Comparison of ENCODE assay signal across 23 cellular contexts in genomic region chr10:47988718-47989541, GRCh38. TPM values are rescaled to one million over a fixed set of nuclear protein-coding genes. Genes with fewer than 3 reads are reported as not detected.
A peak's percentile ranks its signal among the peaks of the same experiment; 100 is the strongest.
DNase-seq lines count a peak whose midpoint lies in the region; ATAC-seq and TF ChIP-seq lines count a peak whose summit lies in the region.
"Not testable (repeated sequence)": the region's sequence is repeated elsewhere in the genome, so short reads cannot be mapped to it uniquely, and the experiment has no call there.
"Had no signal": no experiment of that assay in that cellular context is flagged by ENCODE, and none has a peak within 500 bp of the region (broad histone marks: within the 10 kb centered on the region; RNA-seq: fewer than 3 reads in every experiment).

No MANE protein-coding gene starts in this region.

- H3K4me1 ChIP-seq in Karpas-422 (ENCODE audit: low read length); mammary epithelial cell (ENCODE audit: insufficient read depth, low read length); lung (ENCODE audit: control insufficient read depth in 2 of 2, insufficient read depth in 2 of 2, low read length in 2 of 2); suprapubic skin: not testable (repeated sequence)

- H3K27ac ChIP-seq in Karpas-422 (ENCODE audit: low read length); lung (ENCODE audit: low read depth in 1 of 2, low read length in 1 of 2): not testable (repeated sequence)
- H3K27ac ChIP-seq in mammary epithelial cell (ENCODE audit: insufficient read depth, low read depth, low read length) (peak overlapping the region; percentile 73), suprapubic skin (peak overlapping the region; percentile 82)

- TSS peak; percentile 51 for BruUV-seq in mammary epithelial cell (replicated peaks; lab: Mats Ljungman, UMichigan)

- intact Hi-C loops in mammary epithelial cell (cut with micrococcal nuclease) = not testable (repeated sequence)

- not testable (repeated sequence) for H3K9me3 ChIP-seq in Karpas-422 (ENCODE audit: low read length); mammary epithelial cell (replicated peaks; ENCODE audit: insufficient read depth, low read length); lung (ENCODE audit: control insufficient read depth in 2 of 2, insufficient read depth in 1 of 2, low read length in 1 of 2); suprapubic skin

- H3K27me3 ChIP-seq in Karpas-422 (ENCODE audit: low read length); mammary epithelial cell (ENCODE audit: insufficient read depth, low read length); lung (ENCODE audit: control insufficient read depth, insufficient read depth); suprapubic skin: not testable (repeated sequence)

- H3K4me2 ChIP-seq in Karpas-422 (ENCODE audit: low read depth, low read length, poor library complexity, severe bottlenecking) = not testable (repeated sequence)
- peak overlapping the region; percentile 30 for H3K4me2 ChIP-seq in mammary epithelial cell (ENCODE audit: insufficient read depth, low read depth, low read length)

- not testable (repeated sequence) for H4K20me1 ChIP-seq in Karpas-422 (ENCODE audit: insufficient read depth, low read depth, low read length); mammary epithelial cell (ENCODE audit: insufficient read depth, low read length)

- H3K9me2 ChIP-seq in Karpas-422 (replicated peaks; ENCODE audit: insufficient read depth, low read length) = not testable (repeated sequence)

- DNase-seq in AG10803 (ENCODE audit: low read depth) = peak; percentile 38
- peak; percentile 3 for DNase-seq in GM04503 (ENCODE audit: low read depth)
- peak; percentile 17 for DNase-seq in Karpas-422
- peak; percentile 33 for DNase-seq in SW480 (ENCODE audit: low spot score)
- peak; percentile 81 for DNase-seq in mammary epithelial cell
- peak; percentile 90 for DNase-seq in glomerular visceral epithelial cell (ENCODE audit: extremely low spot score)
- not testable (repeated sequence) for DNase-seq in lung (ENCODE audit: low spot score); suprapubic skin (ENCODE audit: low spot score in 2 of 2)

- peak; percentile 13 for ATAC-seq in lung (ENCODE audit: insufficient read depth, low FRiP score)

- TF ChIP-seq EP300 in suprapubic skin (IDR thresholded peaks at IDR 0.05) = not testable (repeated sequence)

- not testable (repeated sequence) for TF ChIP-seq CTCF in AG10803 (conservative IDR thresholded peaks at IDR 0.05; ENCODE audit: low read length); mammary epithelial cell (conservative IDR thresholded peaks at IDR 0.05 in 1 of 2, IDR thresholded peaks at IDR 0.05 in 1 of 2; ENCODE audit: extremely low read depth in 1 of 2, insufficient read depth in 1 of 2, low read depth in 1 of 2, low read length in 2 of 2); lung (IDR thresholded peaks at IDR 0.05; ENCODE audit: control extremely low read depth, extremely low read depth); suprapubic skin (IDR thresholded peaks at IDR 0.05)

- dilution Hi-C loops in mammary epithelial cell (cut with HindIII; ENCODE audit: low sequenced_read_pairs) = not testable (repeated sequence)

- not testable (repeated sequence) for H3K4me3 ChIP-seq in AG10803 (ENCODE audit: low read length); Karpas-422 (ENCODE audit: low read length); mammary epithelial cell (replicated peaks in 1 of 3; ENCODE audit: insufficient read depth in 1 of 3, low read depth in 2 of 3, low read length in 3 of 3); lung
- H3K4me3 ChIP-seq in suprapubic skin = peak overlapping the region; percentile 3

- 47% methylated on average over 4 of the region's 16 CpGs for WGBS in mammary epithelial cell (ENCODE audit: low coverage, missing lambda C conversion rate)
- 82 to 88% methylated on average over 4 to 16 of the region's 16 CpGs for WGBS in lung, 2 donors
- WGBS in suprapubic skin = 70% methylated on average over 4 of the region's 16 CpGs

- H3K79me2 ChIP-seq in Karpas-422 (ENCODE audit: low read length) = not testable (repeated sequence)
- H3K79me2 ChIP-seq in mammary epithelial cell (ENCODE audit: insufficient read depth, low read length) = peaks cover 22% of the 10 kb centered on the region

- H2AFZ ChIP-seq in Karpas-422 (ENCODE audit: low read length); mammary epithelial cell (ENCODE audit: low read depth, low read length): not testable (repeated sequence)

- CTCF ChIA-PET in mammary epithelial cell (lab: Charles Lee; ENCODE audit: low non-redundant PET) = not testable (repeated sequence)

- not testable (repeated sequence) for H3K36me3 ChIP-seq in Karpas-422 (ENCODE audit: insufficient read depth, low read length); mammary epithelial cell (ENCODE audit: insufficient read depth, low read length); lung (ENCODE audit: control insufficient read depth in 2 of 2, insufficient read depth in 2 of 2, low read length in 2 of 2); suprapubic skin

- not testable (repeated sequence) for TF ChIP-seq POLR2A in suprapubic skin (IDR thresholded peaks at IDR 0.05)

- in situ Hi-C loops in mammary epithelial cell (cut with MboI; ENCODE audit: low sequenced_read_pairs in 2 of 2) = not testable (repeated sequence)

- not testable (repeated sequence) for H3K9ac ChIP-seq in Karpas-422 (ENCODE audit: low read length)
- peak overlapping the region; percentile 66 for H3K9ac ChIP-seq in mammary epithelial cell (ENCODE audit: insufficient read depth, low read length)

RNA-seq across cellular contexts. Expression of gene FAM25C, which starts 10.7 kb away (rescaled TPM):
- not detected in 2 replicates for total RNA-seq in Karpas-422 (2014; rRNA removed; shearing (Covaris generic); ENCODE audit: low replicate concordance)
- not detected for total RNA-seq in mammary epithelial cell
- 1.1 TPM for polyA plus RNA-seq in mammary epithelial cell
- polyA minus RNA-seq in mammary epithelial cell = not detected
- not detected for total RNA-seq in lung
- polyA plus RNA-seq in lung = not detected
- 100 to 1,000 TPM in 3 of 4 donors, 10 to 100 TPM in 1; 28.6 to 201 (median 120) TPM for total RNA-seq in suprapubic skin
- total RNA-seq: activated CD4-positive, alpha-beta memory T cell treated with anti-CD3 and anti-CD28 coated beads for 36 hours; activated naive CD4-positive, alpha-beta T cell treated with anti-CD3 and anti-CD28 coated beads, Interleukin-2, amount 50 U/mL, for 72 hours; activated T-helper 2 cell treated with anti-CD3 and anti-CD28 coated beads, Interferon-gamma antibody, Interleukin-2, Interleukin-4, amounts not matched to agents 10 μg/mL and 5 μg/mL and 100 μg/mL, durations not matched to agents 14 hours and 24 hours and 36 hours; ascending aorta; CD4-positive, alpha-beta memory T cell; cerebellum; gastroesophageal sphincter; GM12878; HT-29; naive thymus-derived CD8-positive, alpha-beta T cell; omental fat pad; right atrium auricular region; spleen; urinary bladder had no signal
- polyA plus RNA-seq: CD4-positive, alpha-beta memory T cell; esophagus; GM12878; naive thymus-derived CD8-positive, alpha-beta T cell; spleen; urinary bladder had no signal

Comparison
In these comparisons a context has a peak if more than half of its experiments do, and no peak if none do; other contexts are left out.
1. RNA of gene FAM25C, which starts 10.7 kb away (total RNA-seq): 28.6 to 201 TPM in suprapubic skin; not detected in Karpas-422, not detected in mammary epithelial cell and not detected in lung; every median in the first group is over 10 times any median in the second.